Comparison of ENCODE assay signal across 33 cellular contexts in the genomic region with DNA sequence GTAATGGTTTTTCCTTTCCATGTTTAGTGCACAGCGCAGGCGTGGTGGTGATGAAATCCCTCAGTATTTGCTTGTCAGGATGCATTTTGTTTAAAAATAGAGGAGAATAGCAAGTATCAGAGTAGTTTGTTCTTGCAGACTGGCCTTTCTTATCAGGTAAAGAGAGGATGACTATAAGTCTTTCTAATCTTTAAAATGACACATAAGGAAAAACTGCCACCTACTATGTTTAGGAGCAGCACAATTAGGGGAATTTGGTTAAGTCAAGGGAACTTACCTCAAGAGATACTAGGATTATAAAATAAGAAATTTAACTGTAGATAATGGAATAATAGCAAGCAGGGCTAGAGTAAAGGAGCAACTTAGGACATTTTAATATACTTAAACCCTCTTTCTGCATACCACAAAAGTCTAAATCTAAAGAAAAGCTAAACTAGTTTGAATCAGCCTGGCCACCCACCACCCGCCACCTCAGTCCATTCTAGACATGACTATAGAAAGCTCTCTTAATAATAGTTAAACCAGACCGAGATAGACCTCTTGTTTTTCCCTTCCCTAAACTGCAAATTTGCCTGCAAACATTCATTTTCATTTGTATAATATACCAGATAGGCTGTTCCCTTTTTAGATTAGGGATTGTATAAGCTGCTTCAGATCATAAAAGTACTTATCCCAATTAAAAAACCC.
DNase-seq lines count a peak whose midpoint lies in the region; ATAC-seq, FAIRE-seq and TF ChIP-seq lines count a peak whose summit lies in the region.
"Had no signal": no experiment of that assay in that cellular context is flagged by ENCODE, and none has a peak within 500 bp of the region (broad histone marks: within the 10 kb centered on the region; RNA-seq: fewer than 3 reads in every experiment).

No MANE protein-coding gene starts in this region.

- H3K27me3 ChIP-seq in GM12878 (replicated peaks in 1 of 2; ENCODE audit: control insufficient read depth in 2 of 2, insufficient read depth in 2 of 2, low read length in 1 of 2): no peaks in the 10 kb centered on the region
- H3K27me3 ChIP-seq: SJSA1, testis had no signal

- no peak overlapping the region for H3K4me2 ChIP-seq in GM12878 (ENCODE audit: control insufficient read depth, insufficient read depth)
- H3K4me2 ChIP-seq: BLaER1 treated with 17β-estradiol and CSF1 and Interleukin-3, amounts not matched to agents 10 nM and 100 nM; GM23338 had no signal

- no peak for TF ChIP-seq RAD21 in GM12878 (IDR thresholded peaks at IDR 0.05; ENCODE audit: insufficient read depth, low read depth, low read length)

- no peak overlapping the region for H3K4me3 ChIP-seq in GM12878
- H3K4me3 ChIP-seq: BLaER1 treated with 17β-estradiol and CSF1 and Interleukin-3, amounts not matched to agents 10 nM and 100 nM; GM23338; SJSA1; testis had no signal

- no peaks in the 10 kb centered on the region for H3K36me3 ChIP-seq in GM12878 (ENCODE audit: control insufficient read depth in 2 of 2, insufficient read depth in 2 of 2, low read length in 1 of 2)
- H3K36me3 ChIP-seq: SJSA1 had no signal

- SMC1A ChIA-PET in GM12878 (lab: Charles Lee; ENCODE audit: uncharacterized antibody, unreplicated experiment): interaction anchor here (1.2 kb wide), 1 partner anchor 8 kb away, joined by 3 read pairs; no protein-coding TSS in a partner anchor

- POLR2A ChIA-PET in GM12878 (lab: Charles Lee): no interaction called here

- in situ Hi-C loops in GM12878 (cut with MboI): no loop called here

- no peak overlapping the region for H2AFZ ChIP-seq in GM12878 (ENCODE audit: control insufficient read depth, low read depth, low read length)
- H2AFZ ChIP-seq: GM23338 had no signal

- no TSS peak for BruUV-seq in GM12878 (replicated peaks; lab: Mats Ljungman, UMichigan)

- FAIRE-seq in GM12878 (lab: Jason Lieb, UNC): no peak
- FAIRE-seq: GM18507 had no signal

- H3K79me2 ChIP-seq in GM12878 (ENCODE audit: control insufficient read depth, insufficient read depth, low read length): no peaks in the 10 kb centered on the region

- DNase-seq in GM12878 (ENCODE audit: low read depth, low spot score) (no peak), NCI-H1436 (lab: John Stamatoyannopoulos, UW) (no peak), NCI-H524 treated with DMSO at 0.1 percent for 48 hours (lab: John Stamatoyannopoulos, UW) (no peak)
- DNase-seq: activated CD4-positive, alpha-beta memory T cell treated with anti-CD3 and anti-CD28 coated beads for 36 hours; activated CD4-positive, CD25-positive, alpha-beta regulatory T cell; activated CD8-positive, alpha-beta memory T cell treated with anti-CD3 and anti-CD28 coated beads, Interleukin-2, amount 50 U/mL, for 48 hours; activated naive CD4-positive, alpha-beta T cell treated with anti-CD3 and anti-CD28 coated beads, Interleukin-2, amount 50 U/mL, for 16 hours; amniotic stem cell; DMS79; effector CD4-positive, alpha-beta T cell; GF-D8; HFFc6; islet precursor cell; midbrain; naive thymus-derived CD8-positive, alpha-beta T cell; NCI-H1436 treated with DMSO at 0.1 percent for 48 hours; NCI-H774; nucleus accumbens; RPMI8226; stimulated activated naive CD8-positive, alpha-beta T cell treated with anti-CD3 and anti-CD28 coated beads, Interleukin-15, Interleukin-2, amounts not matched to agents 100 U/mL and 50 U/mL, for 24 hours; T-cell; testis had no signal

- TF ChIP-seq CTCF in GM12878 (IDR thresholded peaks at IDR 0.05 in 2 of 3, conservative IDR thresholded peaks at IDR 0.05 in 1 of 3; ENCODE audit: control insufficient read depth in 2 of 3, extremely low read depth in 1 of 3, insufficient read depth in 1 of 3, low read depth in 3 of 3, low read length in 3 of 3): no peak

- 2% methylated on average over 4 of the region's 4 CpGs for WGBS in GM12878 (ENCODE audit: insufficient coverage, insufficient replicate concordance, low lambda C conversion rate, missing lambda C conversion rate)

- CTCF ChIA-PET in GM12878 (lab: Yijun Ruan, JAX): interaction anchor here (0.8 to 1.3 kb wide), 3 partner anchors 9 to 19 kb away, joined by 3 to 8 read pairs (median 4); no protein-coding TSS in a partner anchor

- RAD21 ChIA-PET in GM12878 (lab: Charles Lee; ENCODE audit: unreplicated experiment): no interaction called here

- no peaks in the 10 kb centered on the region for H3K9me3 ChIP-seq in GM12878 (replicated peaks; ENCODE audit: control insufficient read depth, insufficient read depth, low read length)
- H3K9me3 ChIP-seq: SJSA1, testis had no signal

- intact Hi-C loops in GM12878 (cut with micrococcal nuclease; ENCODE audit: unreplicated experiment): no loop called here

- no peak overlapping the region for H3K9ac ChIP-seq in GM12878 (ENCODE audit: control insufficient read depth, insufficient read depth, low read length)
- H3K9ac ChIP-seq: BLaER1 treated with 17β-estradiol and CSF1 and Interleukin-3, amounts not matched to agents 10 nM and 100 nM had no signal

- no peak for TF ChIP-seq EP300 in GM12878 (IDR thresholded peaks at IDR 0.05; ENCODE audit: borderline replicate concordance in 1 of 2, control insufficient read depth in 1 of 2, low read depth in 2 of 2, low read length in 2 of 2)

- H4K20me1 ChIP-seq in GM12878 (ENCODE audit: control insufficient read depth, insufficient read depth): no peaks in the 10 kb centered on the region
- H4K20me1 ChIP-seq: BLaER1 treated with 17β-estradiol and CSF1 and Interleukin-3, amounts not matched to agents 10 nM and 100 nM had no signal

- ATAC-seq in GM19023 (IDR thresholded peaks at IDR 0.05; ENCODE audit: unreplicated experiment): peak; percentile 58
- ATAC-seq in HG02610 (IDR thresholded peaks at IDR 0.05; ENCODE audit: unreplicated experiment): peak; percentile 98
- peak; percentile 80 for ATAC-seq in HG03039 (IDR thresholded peaks at IDR 0.05; ENCODE audit: unreplicated experiment)
- peak; percentile 31; the same call in 2 of the 3 replicates for ATAC-seq in GM12878
- no peak for ATAC-seq in GM21737 (IDR thresholded peaks at IDR 0.05; ENCODE audit: unreplicated experiment)
- no peak for ATAC-seq in GM21528 (IDR thresholded peaks at IDR 0.05; ENCODE audit: low FRiP score, unreplicated experiment)
- ATAC-seq: activated T-helper 17 cell treated with anti-CD3 and anti-CD28 coated beads, Interleukin-2, amount 50 U/mL, for 72 hours; GM23338; naive thymus-derived CD8-positive, alpha-beta T cell; stimulated activated naive CD8-positive, alpha-beta T cell treated with anti-CD3 and anti-CD28 coated beads, Interleukin-15, Interleukin-2, amounts not matched to agents 100 U/mL and 50 U/mL, for 24 hours; T-cell had no signal

- TF ChIP-seq POLR2A in GM12878 (IDR thresholded peaks at IDR 0.05; ENCODE audit: low read depth, low read length): no peak

- H3K4me1 ChIP-seq in GM12878 (ENCODE audit: control insufficient read depth, insufficient read depth, low read length): no peaks in the 10 kb centered on the region
- H3K4me1 ChIP-seq: BLaER1 treated with 17β-estradiol and CSF1 and Interleukin-3, amounts not matched to agents 10 nM and 100 nM; SJSA1; testis had no signal

- H3K27ac ChIP-seq in GM12878 (ENCODE audit: control insufficient read depth, insufficient read depth): no peak overlapping the region
- H3K27ac ChIP-seq: BLaER1 treated with 17β-estradiol and CSF1 and Interleukin-3, amounts not matched to agents 10 nM and 100 nM; epithelial cell of prostate; SJSA1; testis had no signal

TF ChIP-seq in GM12878, 131 proteins besides CTCF, POLR2A, EP300 and RAD21:
- TF ChIP-seq JUNB (IDR thresholded peaks at IDR 0.05): no peak
- no peak for TF ChIP-seq NFYA (IDR thresholded peaks at IDR 0.05; ENCODE audit: borderline replicate concordance, low read depth, low read length)
- TF ChIP-seq KLF5 (IDR thresholded peaks at IDR 0.05; ENCODE audit: partially characterized antibody): no peak
- no peak for TF ChIP-seq NFXL1 (IDR thresholded peaks at IDR 0.05; ENCODE audit: borderline replicate concordance)
- TF ChIP-seq, protein P1, sequence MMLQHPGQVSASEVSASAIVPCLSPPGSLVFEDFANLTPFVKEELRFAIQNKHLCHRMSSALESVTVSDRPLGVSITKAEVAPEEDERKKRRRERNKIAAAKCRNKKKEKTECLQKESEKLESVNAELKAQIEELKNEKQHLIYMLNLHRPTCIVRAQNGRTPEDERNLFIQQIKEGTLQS (IDR thresholded peaks at IDR 0.05; ENCODE audit: borderline replicate concordance, extremely low read depth, low read depth, low read length): no peak

Comparison
In these comparisons a context has a peak if more than half of its experiments do, and no peak if none do; other contexts are left out.
1. ATAC-seq: peak in GM19023 (single experiment), HG02610 (single experiment), HG03039 (single experiment) and GM12878 (single experiment); none in GM21737 (single experiment) and GM21528 (single experiment).